Comparison of ENCODE assay signal across 9 cellular contexts in the genomic region with DNA sequence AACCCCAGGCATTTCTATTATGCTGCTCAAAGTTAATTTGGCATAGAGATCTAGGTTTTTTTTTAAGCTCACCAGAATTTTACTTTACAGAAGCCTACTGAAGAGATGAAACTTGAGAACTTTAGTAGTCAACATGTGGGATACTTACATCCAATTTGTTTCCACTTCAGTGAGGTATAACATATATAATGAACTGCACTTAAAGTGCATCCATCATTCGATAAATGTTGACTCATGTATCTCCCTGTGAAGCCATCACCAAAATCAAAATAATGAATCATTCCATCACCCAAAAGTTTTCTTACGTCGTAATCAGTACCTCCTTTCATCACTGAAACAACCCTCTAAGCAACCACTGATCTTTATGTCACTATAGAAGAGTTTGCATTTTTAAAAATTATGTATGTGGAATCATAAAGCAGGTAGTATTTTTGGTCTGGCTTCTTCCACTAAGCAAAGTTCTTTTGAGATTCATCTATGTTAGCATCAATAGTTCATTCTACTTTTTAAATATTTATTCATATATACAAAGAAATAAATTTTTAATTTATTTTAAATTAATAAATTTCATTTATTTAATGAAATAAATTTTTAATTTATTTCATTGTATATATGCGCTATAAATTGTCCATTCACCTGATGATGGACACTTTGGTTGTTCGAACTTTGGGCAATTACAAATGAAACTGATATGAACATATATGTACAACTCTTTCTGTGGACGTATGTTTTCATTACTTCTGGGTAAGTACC. TPM values are rescaled to one million over a fixed set of nuclear protein-coding genes. Genes with fewer than 3 reads are reported as not detected.
A peak's percentile ranks its signal among the peaks of the same experiment; 100 is the strongest.
DNase-seq lines count a peak whose midpoint lies in the region; ATAC-seq and TF ChIP-seq lines count a peak whose summit lies in the region.
"Had no signal": no experiment of that assay in that cellular context is flagged by ENCODE, and none has a peak within 500 bp of the region (broad histone marks: within the 10 kb centered on the region; RNA-seq: fewer than 3 reads in every experiment).

No MANE protein-coding gene starts in this region.

- CTCF ChIA-PET in activated CD4-positive, alpha-beta T cell treated with anti-CD3 and anti-CD28 coated beads, Interleukin-2, amount 10 ng/mL, durations not matched to agents 7 days and 5 days (lab: Charles Lee) = interaction anchor here (0.9 to 1.6 kb wide), 5 partner anchors 8 to 364 kb away, joined by 3 to 7 read pairs (median 3); no protein-coding TSS in a partner anchor

- POLR2A ChIA-PET in activated CD4-positive, alpha-beta T cell treated with anti-CD3 and anti-CD28 coated beads, Interleukin-2, amount 10 ng/mL, durations not matched to agents 7 days and 5 days (lab: Charles Lee) = no interaction called here

- H3K4me1 Mint-ChIP-seq in activated CD4-positive, alpha-beta T cell treated with anti-CD3 and anti-CD28 coated beads, Interleukin-2, amount 10 ng/mL, durations not matched to agents 7 days and 5 days = peaks cover 32% of the 10 kb centered on the region
- H3K4me1 Mint-ChIP-seq in activated naive CD8-positive, alpha-beta T cell treated with anti-CD3 and anti-CD28 coated beads, Interleukin-2, amount 50 U/mL, for 24 hours = peaks cover 26% of the 10 kb centered on the region

- no peaks in the 10 kb centered on the region for H3K36me3 Mint-ChIP-seq in activated CD4-positive, alpha-beta T cell treated with anti-CD3 and anti-CD28 coated beads, Interleukin-2, amount 10 ng/mL, durations not matched to agents 7 days and 5 days (ENCODE audit: low read depth)
- H3K36me3 Mint-ChIP-seq in activated naive CD8-positive, alpha-beta T cell treated with anti-CD3 and anti-CD28 coated beads, Interleukin-2, amount 50 U/mL, for 24 hours (ENCODE audit: low read depth) = peaks cover 2% of the 10 kb centered on the region

- peak overlapping the region; percentile 88 for H3K4me3 Mint-ChIP-seq in activated CD4-positive, alpha-beta T cell treated with anti-CD3 and anti-CD28 coated beads, Interleukin-2, amount 10 ng/mL, durations not matched to agents 7 days and 5 days
- H3K4me3 Mint-ChIP-seq in activated naive CD8-positive, alpha-beta T cell treated with anti-CD3 and anti-CD28 coated beads, Interleukin-2, amount 50 U/mL, for 24 hours = peak overlapping the region; percentile 81

- peak; percentile 9 for ATAC-seq in activated naive CD8-positive, alpha-beta T cell treated with anti-CD3 and anti-CD28 coated beads, Interleukin-2, amount 50 U/mL, for 24 hours
- ATAC-seq in left lung = no peak
- no peak for ATAC-seq in HG03521 (IDR thresholded peaks at IDR 0.05; ENCODE audit: unreplicated experiment)
- ATAC-seq in esophagus mucosa = no peak

- H3K4me1 ChIP-seq in left lung = peaks cover 0 to 31% of the 10 kb centered on the region in 2 donors
- peaks cover 6% of the 10 kb centered on the region for H3K4me1 ChIP-seq in testis

- no peaks in the 10 kb centered on the region for H3K9me3 Mint-ChIP-seq in activated CD4-positive, alpha-beta T cell treated with anti-CD3 and anti-CD28 coated beads, Interleukin-2, amount 10 ng/mL, durations not matched to agents 7 days and 5 days
- H3K9me3 Mint-ChIP-seq in activated naive CD8-positive, alpha-beta T cell treated with anti-CD3 and anti-CD28 coated beads, Interleukin-2, amount 50 U/mL, for 24 hours = no peaks in the 10 kb centered on the region

- no peak for DNase-seq in activated CD4-positive, alpha-beta T cell treated with anti-CD3 and anti-CD28 coated beads, Interleukin-2, amount 10 ng/mL, durations not matched to agents 7 days and 5 days
- DNase-seq in activated CD4-positive, alpha-beta T cell treated with anti-CD3 and anti-CD28 coated beads for 1 hour = no peak
- no peak for DNase-seq in activated naive CD8-positive, alpha-beta T cell treated with anti-CD3 and anti-CD28 coated beads, Interleukin-2, amount 50 U/mL, for 24 hours
- DNase-seq in left lung (no peak), testis (no peak), GM20000 (ENCODE audit: low spot score) (no peak)

- H3K9me3 ChIP-seq in left lung = no peaks in the 10 kb centered on the region
- H3K9me3 ChIP-seq in testis = no peaks in the 10 kb centered on the region

- intact Hi-C loops in left lung (cut with DNase I) (no loop called here), testis (cut with DNase I; ENCODE audit: low total_unique reads) (no loop called here)

- H3K27ac Mint-ChIP-seq in activated CD4-positive, alpha-beta T cell treated with anti-CD3 and anti-CD28 coated beads, Interleukin-2, amount 10 ng/mL, durations not matched to agents 7 days and 5 days = no peak overlapping the region
- no peak overlapping the region for H3K27ac Mint-ChIP-seq in activated naive CD8-positive, alpha-beta T cell treated with anti-CD3 and anti-CD28 coated beads, Interleukin-2, amount 50 U/mL, for 24 hours

- H3K27me3 Mint-ChIP-seq in activated CD4-positive, alpha-beta T cell treated with anti-CD3 and anti-CD28 coated beads, Interleukin-2, amount 10 ng/mL, durations not matched to agents 7 days and 5 days = peaks cover 26% of the 10 kb centered on the region
- H3K27me3 Mint-ChIP-seq in activated naive CD8-positive, alpha-beta T cell treated with anti-CD3 and anti-CD28 coated beads, Interleukin-2, amount 50 U/mL, for 24 hours = peaks cover 27% of the 10 kb centered on the region

- H3K27me3 ChIP-seq in left lung = no peaks in the 10 kb centered on the region
- no peaks in the 10 kb centered on the region for H3K27me3 ChIP-seq in testis

- no peak for TF ChIP-seq POLR2A in testis (IDR thresholded peaks at IDR 0.05)

- 56 to 57% methylated on average over 6 of the region's 6 CpGs for WGBS in testis, 2 donors

- peak overlapping the region; percentile 69 to 73 for H3K4me3 ChIP-seq in left lung
- H3K4me3 ChIP-seq in testis = peak overlapping the region; percentile 61 to 65

- TF ChIP-seq CTCF in left lung (IDR thresholded peaks at IDR 0.05) (no peak), testis (IDR thresholded peaks at IDR 0.05) (no peak), GM20000 (IDR thresholded peaks at IDR 0.05; ENCODE audit: extremely low read depth, missing control alignments) (no peak)

- H3K27ac ChIP-seq in left lung (peak overlapping the region; percentile 94 to 96), testis (peak overlapping the region; percentile 33 to 39)
- H3K27ac ChIP-seq: C4-2B had no signal

- H3K36me3 ChIP-seq in left lung (no peaks in the 10 kb centered on the region), testis (ENCODE audit: low read depth, missing control alignments) (no peaks in the 10 kb centered on the region)

RNA-seq across cellular contexts. Expression of gene CPNE8, which starts 2.0 kb away (rescaled TPM):
- total RNA-seq in activated CD4-positive, alpha-beta T cell treated with anti-CD3 and anti-CD28 coated beads, Interleukin-2, amount 10 ng/mL, durations not matched to agents 7 days and 5 days = 1 to 10 TPM; 3.7 to 4.2 TPM
- total RNA-seq in left lung = 10 to 100 TPM; 18.0 to 25.8 TPM
- total RNA-seq in testis = 10 to 100 TPM; 12.6 to 13.1 TPM
- polyA plus RNA-seq in testis (ENCODE audit: insufficient read depth, low read depth, low replicate concordance) = 9.3 TPM
- 11.2 TPM for total RNA-seq in esophagus mucosa
